ENCODE assay signal across 1 cellular context in the genomic region with DNA sequence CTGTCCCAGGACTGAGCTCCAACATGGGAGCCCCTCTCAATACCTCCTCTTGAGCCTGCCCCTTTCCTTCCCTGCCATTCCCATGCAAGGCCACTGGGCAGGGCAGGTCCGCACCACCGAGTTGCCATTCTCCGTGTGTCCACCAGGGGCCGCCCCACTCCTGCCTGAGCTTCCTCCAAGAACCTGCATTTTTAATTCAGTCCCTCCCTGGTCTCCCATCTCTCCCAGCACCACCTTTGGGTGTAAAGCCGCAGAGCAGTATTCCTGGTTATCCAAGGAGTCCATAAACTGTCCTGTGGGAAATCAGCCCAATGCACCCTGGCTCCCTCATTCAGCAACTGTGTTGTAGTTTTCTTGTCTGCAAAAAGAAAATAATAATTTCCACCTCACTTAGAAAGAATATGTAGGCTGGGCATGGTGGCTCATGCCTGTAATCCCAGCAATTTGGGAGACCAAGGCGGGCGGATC.
TF ChIP-seq lines count a peak whose summit lies in the region.

No MANE protein-coding gene starts in this region.

TF ChIP-seq in HepG2, 621 proteins besides CTCF, POLR2A, EP300 and RAD21 (continued from another document and continues in another):
- TF ChIP-seq, protein P1, sequence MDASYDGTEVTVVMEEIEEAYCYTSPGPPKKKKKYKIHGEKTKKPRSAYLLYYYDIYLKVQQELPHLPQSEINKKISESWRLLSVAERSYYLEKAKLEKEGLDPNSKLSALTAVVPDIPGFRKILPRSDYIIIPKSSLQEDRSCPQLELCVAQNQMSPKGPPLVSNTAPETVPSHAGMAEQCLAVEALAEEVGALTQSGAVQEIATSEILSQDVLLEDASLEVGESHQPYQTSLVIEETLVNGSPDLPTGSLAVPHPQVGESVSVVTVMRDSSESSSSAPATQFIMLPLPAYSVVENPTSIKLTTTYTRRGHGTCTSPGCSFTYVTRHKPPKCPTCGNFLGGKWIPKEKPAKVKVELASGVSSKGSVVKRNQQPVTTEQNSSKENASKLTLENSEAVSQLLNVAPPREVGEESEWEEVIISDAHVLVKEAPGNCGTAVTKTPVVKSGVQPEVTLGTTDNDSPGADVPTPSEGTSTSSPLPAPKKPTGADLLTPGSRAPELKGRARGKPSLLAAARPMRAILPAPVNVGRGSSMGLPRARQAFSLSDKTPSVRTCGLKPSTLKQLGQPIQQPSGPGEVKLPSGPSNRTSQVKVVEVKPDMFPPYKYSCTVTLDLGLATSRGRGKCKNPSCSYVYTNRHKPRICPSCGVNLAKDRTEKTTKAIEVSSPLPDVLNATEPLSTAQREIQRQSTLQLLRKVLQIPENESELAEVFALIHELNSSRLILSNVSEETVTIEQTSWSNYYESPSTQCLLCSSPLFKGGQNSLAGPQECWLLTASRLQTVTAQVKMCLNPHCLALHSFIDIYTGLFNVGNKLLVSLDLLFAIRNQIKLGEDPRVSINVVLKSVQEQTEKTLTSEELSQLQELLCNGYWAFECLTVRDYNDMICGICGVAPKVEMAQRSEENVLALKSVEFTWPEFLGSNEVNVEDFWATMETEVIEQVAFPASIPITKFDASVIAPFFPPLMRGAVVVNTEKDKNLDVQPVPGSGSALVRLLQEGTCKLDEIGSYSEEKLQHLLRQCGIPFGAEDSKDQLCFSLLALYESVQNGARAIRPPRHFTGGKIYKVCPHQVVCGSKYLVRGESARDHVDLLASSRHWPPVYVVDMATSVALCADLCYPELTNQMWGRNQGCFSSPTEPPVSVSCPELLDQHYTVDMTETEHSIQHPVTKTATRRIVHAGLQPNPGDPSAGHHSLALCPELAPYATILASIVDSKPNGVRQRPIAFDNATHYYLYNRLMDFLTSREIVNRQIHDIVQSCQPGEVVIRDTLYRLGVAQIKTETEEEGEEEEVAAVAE (CRISPR knock-in tag; IDR thresholded peaks at IDR 0.05; ENCODE audit: borderline replicate concordance) = 0 out of 2 replicates have a peak, but pooled peaks have one; percentile 45
- TF ChIP-seq, protein P2, sequence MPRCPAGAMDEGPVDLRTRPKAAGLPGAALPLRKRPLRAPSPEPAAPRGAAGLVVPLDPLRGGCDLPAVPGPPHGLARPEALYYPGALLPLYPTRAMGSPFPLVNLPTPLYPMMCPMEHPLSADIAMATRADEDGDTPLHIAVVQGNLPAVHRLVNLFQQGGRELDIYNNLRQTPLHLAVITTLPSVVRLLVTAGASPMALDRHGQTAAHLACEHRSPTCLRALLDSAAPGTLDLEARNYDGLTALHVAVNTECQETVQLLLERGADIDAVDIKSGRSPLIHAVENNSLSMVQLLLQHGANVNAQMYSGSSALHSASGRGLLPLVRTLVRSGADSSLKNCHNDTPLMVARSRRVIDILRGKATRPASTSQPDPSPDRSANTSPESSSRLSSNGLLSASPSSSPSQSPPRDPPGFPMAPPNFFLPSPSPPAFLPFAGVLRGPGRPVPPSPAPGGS (CRISPR knock-in tag; IDR thresholded peaks at IDR 0.05) = no peak
- TF ChIP-seq, protein P3, sequence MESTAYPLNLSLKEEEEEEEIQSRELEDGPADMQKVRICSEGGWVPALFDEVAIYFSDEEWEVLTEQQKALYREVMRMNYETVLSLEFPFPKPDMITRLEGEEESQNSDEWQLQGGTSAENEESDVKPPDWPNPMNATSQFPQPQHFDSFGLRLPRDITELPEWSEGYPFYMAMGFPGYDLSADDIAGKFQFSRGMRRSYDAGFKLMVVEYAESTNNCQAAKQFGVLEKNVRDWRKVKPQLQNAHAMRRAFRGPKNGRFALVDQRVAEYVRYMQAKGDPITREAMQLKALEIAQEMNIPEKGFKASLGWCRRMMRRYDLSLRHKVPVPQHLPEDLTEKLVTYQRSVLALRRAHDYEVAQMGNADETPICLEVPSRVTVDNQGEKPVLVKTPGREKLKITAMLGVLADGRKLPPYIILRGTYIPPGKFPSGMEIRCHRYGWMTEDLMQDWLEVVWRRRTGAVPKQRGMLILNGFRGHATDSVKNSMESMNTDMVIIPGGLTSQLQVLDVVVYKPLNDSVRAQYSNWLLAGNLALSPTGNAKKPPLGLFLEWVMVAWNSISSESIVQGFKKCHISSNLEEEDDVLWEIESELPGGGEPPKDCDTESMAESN (CRISPR knock-in tag; conservative IDR thresholded peaks at IDR 0.05) = no peak
- peak; percentile 75; the same call in 1 of the 2 replicates for TF ChIP-seq IRF2 (CRISPR knock-in tag; IDR thresholded peaks at IDR 0.05)
- no peak for TF ChIP-seq ZNF136 (CRISPR knock-in tag; IDR thresholded peaks at IDR 0.05; ENCODE audit: low read depth)
- peak; percentile 74; the same call in 1 of the 2 replicates for TF ChIP-seq KDM2A (CRISPR knock-in tag; IDR thresholded peaks at IDR 0.05; ENCODE audit: borderline replicate concordance, low read depth)
- no peak for TF ChIP-seq NCOA5 (CRISPR knock-in tag; IDR thresholded peaks at IDR 0.05)
- TF ChIP-seq, protein P4, sequence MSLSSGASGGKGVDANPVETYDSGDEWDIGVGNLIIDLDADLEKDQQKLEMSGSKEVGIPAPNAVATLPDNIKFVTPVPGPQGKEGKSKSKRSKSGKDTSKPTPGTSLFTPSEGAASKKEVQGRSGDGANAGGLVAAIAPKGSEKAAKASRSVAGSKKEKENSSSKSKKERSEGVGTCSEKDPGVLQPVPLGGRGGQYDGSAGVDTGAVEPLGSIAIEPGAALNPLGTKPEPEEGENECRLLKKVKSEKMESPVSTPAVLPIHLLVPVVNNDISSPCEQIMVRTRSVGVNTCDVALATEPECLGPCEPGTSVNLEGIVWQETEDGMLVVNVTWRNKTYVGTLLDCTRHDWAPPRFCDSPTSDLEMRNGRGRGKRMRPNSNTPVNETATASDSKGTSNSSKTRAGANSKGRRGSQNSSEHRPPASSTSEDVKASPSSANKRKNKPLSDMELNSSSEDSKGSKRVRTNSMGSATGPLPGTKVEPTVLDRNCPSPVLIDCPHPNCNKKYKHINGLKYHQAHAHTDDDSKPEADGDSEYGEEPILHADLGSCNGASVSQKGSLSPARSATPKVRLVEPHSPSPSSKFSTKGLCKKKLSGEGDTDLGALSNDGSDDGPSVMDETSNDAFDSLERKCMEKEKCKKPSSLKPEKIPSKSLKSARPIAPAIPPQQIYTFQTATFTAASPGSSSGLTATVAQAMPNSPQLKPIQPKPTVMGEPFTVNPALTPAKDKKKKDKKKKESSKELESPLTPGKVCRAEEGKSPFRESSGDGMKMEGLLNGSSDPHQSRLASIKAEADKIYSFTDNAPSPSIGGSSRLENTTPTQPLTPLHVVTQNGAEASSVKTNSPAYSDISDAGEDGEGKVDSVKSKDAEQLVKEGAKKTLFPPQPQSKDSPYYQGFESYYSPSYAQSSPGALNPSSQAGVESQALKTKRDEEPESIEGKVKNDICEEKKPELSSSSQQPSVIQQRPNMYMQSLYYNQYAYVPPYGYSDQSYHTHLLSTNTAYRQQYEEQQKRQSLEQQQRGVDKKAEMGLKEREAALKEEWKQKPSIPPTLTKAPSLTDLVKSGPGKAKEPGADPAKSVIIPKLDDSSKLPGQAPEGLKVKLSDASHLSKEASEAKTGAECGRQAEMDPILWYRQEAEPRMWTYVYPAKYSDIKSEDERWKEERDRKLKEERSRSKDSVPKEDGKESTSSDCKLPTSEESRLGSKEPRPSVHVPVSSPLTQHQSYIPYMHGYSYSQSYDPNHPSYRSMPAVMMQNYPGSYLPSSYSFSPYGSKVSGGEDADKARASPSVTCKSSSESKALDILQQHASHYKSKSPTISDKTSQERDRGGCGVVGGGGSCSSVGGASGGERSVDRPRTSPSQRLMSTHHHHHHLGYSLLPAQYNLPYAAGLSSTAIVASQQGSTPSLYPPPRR (CRISPR knock-in tag; IDR thresholded peaks at IDR 0.05; ENCODE audit: borderline replicate concordance) = no peak
- TF ChIP-seq ZNF205 (CRISPR knock-in tag; IDR thresholded peaks at IDR 0.05) = no peak; the same call in 1 of the 2 replicates
- TF ChIP-seq ZNF639 (CRISPR knock-in tag; conservative IDR thresholded peaks at IDR 0.05) = 0 out of 2 replicates have a peak, but pooled peaks have one; percentile 40
- no peak for TF ChIP-seq ZBTB39 (CRISPR knock-in tag; IDR thresholded peaks at IDR 0.05)
- TF ChIP-seq ZNF430 (CRISPR knock-in tag; IDR thresholded peaks at IDR 0.05) = no peak
- TF ChIP-seq CERS6 (CRISPR knock-in tag; IDR thresholded peaks at IDR 0.05) = no peak
- TF ChIP-seq KLF9 (CRISPR knock-in tag; IDR thresholded peaks at IDR 0.05; ENCODE audit: low read depth) = no peak
- peak; percentile 62; the same call in 1 of the 2 replicates for TF ChIP-seq ERF (CRISPR knock-in tag; IDR thresholded peaks at IDR 0.05)
- no peak for TF ChIP-seq ZNF275 (CRISPR knock-in tag; IDR thresholded peaks at IDR 0.05; ENCODE audit: borderline replicate concordance)
- no peak for TF ChIP-seq MATR3 (CRISPR knock-in tag; IDR thresholded peaks at IDR 0.05)
- TF ChIP-seq, protein P5, sequence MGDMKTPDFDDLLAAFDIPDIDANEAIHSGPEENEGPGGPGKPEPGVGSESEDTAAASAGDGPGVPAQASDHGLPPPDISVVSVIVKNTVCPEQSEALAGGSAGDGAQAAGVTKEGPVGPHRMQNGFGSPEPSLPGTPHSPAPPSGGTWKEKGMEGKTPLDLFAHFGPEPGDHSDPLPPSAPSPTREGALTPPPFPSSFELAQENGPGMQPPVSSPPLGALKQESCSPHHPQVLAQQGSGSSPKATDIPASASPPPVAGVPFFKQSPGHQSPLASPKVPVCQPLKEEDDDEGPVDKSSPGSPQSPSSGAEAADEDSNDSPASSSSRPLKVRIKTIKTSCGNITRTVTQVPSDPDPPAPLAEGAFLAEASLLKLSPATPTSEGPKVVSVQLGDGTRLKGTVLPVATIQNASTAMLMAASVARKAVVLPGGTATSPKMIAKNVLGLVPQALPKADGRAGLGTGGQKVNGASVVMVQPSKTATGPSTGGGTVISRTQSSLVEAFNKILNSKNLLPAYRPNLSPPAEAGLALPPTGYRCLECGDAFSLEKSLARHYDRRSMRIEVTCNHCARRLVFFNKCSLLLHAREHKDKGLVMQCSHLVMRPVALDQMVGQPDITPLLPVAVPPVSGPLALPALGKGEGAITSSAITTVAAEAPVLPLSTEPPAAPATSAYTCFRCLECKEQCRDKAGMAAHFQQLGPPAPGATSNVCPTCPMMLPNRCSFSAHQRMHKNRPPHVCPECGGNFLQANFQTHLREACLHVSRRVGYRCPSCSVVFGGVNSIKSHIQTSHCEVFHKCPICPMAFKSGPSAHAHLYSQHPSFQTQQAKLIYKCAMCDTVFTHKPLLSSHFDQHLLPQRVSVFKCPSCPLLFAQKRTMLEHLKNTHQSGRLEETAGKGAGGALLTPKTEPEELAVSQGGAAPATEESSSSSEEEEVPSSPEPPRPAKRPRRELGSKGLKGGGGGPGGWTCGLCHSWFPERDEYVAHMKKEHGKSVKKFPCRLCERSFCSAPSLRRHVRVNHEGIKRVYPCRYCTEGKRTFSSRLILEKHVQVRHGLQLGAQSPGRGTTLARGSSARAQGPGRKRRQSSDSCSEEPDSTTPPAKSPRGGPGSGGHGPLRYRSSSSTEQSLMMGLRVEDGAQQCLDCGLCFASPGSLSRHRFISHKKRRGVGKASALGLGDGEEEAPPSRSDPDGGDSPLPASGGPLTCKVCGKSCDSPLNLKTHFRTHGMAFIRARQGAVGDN (CRISPR knock-in tag; IDR thresholded peaks at IDR 0.05) = peak; percentile 72
- peak; percentile 39; the same call in 1 of the 2 replicates for TF ChIP-seq ZSCAN21 (CRISPR knock-in tag; IDR thresholded peaks at IDR 0.05; ENCODE audit: borderline replicate concordance)
- no peak for TF ChIP-seq USF2 (IDR thresholded peaks at IDR 0.05; ENCODE audit: low read depth, low read length)
- TF ChIP-seq USF2 (CRISPR knock-in tag; IDR thresholded peaks at IDR 0.05; ENCODE audit: borderline replicate concordance) = no peak
- TF ChIP-seq JDP2 (CRISPR knock-in tag; IDR thresholded peaks at IDR 0.05; ENCODE audit: borderline replicate concordance) = no peak
